25 cellular contexts compared by ENCODE assay signal in the genomic region with DNA sequence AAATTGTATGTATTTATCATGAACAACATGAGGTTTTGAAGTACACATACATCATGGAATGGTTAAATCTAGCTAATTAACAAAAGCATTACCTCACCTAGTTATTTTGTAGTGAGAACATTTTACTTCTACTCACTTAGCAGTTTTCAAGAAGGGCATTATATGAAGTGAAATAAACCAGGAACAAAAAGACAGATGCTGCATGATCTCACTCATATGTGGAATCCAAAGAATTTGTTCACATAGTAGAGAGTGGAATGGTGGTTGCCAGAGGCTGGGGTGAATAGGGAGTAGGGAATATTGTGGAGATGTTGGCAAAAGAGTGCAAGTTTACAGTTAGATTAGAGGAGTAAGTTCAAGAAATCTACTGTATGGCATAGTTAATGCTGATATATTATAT.
DNase-seq lines count a peak whose midpoint lies in the region; ATAC-seq and TF ChIP-seq lines count a peak whose summit lies in the region.
"Had no signal": no experiment of that assay in that cellular context is flagged by ENCODE, and none has a peak within 500 bp of the region (broad histone marks: within the 10 kb centered on the region; RNA-seq: fewer than 3 reads in every experiment).

No MANE protein-coding gene starts in this region.

- ATAC-seq in activated T-cell treated with anti-CD3 and anti-CD28 coated beads, Interleukin-2, amount 50 U/mL, for 72 hours (replicated peaks in 1 of 2) = no peak
- ATAC-seq: activated CD8-positive, alpha-beta T cell treated with anti-CD3 and anti-CD28 coated beads for 36 hours; naive thymus-derived CD8-positive, alpha-beta T cell; stimulated activated naive CD8-positive, alpha-beta T cell treated with anti-CD3 and anti-CD28 coated beads, Interleukin-15, amount 100 ng/mL, for 72 hours; upper lobe of right lung had no signal

- no peaks in the 10 kb centered on the region for H3K4me1 Mint-ChIP-seq in activated T-cell treated with anti-CD3 and anti-CD28 coated beads, Interleukin-2, amount 50 U/mL, for 72 hours (ENCODE audit: low read depth)
- H3K4me1 Mint-ChIP-seq: naive thymus-derived CD8-positive, alpha-beta T cell; stimulated activated naive CD8-positive, alpha-beta T cell treated with anti-CD3 and anti-CD28 coated beads, Interleukin-15, amount 100 ng/mL, for 72 hours had no signal

- intact Hi-C loops in esophagus muscularis mucosa (cut with DNase I) = no loop called here

- no peak overlapping the region for H3K4me3 Mint-ChIP-seq in activated T-cell treated with anti-CD3 and anti-CD28 coated beads, Interleukin-2, amount 50 U/mL, for 72 hours
- H3K4me3 Mint-ChIP-seq: activated CD8-positive, alpha-beta T cell treated with anti-CD3 and anti-CD28 coated beads for 36 hours; naive thymus-derived CD8-positive, alpha-beta T cell; stimulated activated naive CD8-positive, alpha-beta T cell treated with anti-CD3 and anti-CD28 coated beads, Interleukin-15, amount 100 ng/mL, for 72 hours had no signal

- peaks cover 5 to 9% of the 10 kb centered on the region in 2 donors for H3K9me3 Mint-ChIP-seq in activated T-cell treated with anti-CD3 and anti-CD28 coated beads, Interleukin-2, amount 50 U/mL, for 72 hours

- no peak for TF ChIP-seq POLR2A in esophagus muscularis mucosa (IDR thresholded peaks at IDR 0.05; ENCODE audit: low read depth)

- TF ChIP-seq CTCF in choroid plexus epithelial cell (conservative IDR thresholded peaks at IDR 0.05; ENCODE audit: low read depth, low read length) = no peak
- TF ChIP-seq CTCF in smooth muscle cell (IDR thresholded peaks at IDR 0.05; ENCODE audit: borderline replicate concordance, insufficient read depth, poor library complexity, severe bottlenecking) = no peak
- TF ChIP-seq CTCF in esophagus muscularis mucosa (IDR thresholded peaks at IDR 0.05) = no peak

- H3K79me2 ChIP-seq in smooth muscle cell (ENCODE audit: low read depth) = no peaks in the 10 kb centered on the region

- H3K27ac Mint-ChIP-seq in activated T-cell treated with anti-CD3 and anti-CD28 coated beads, Interleukin-2, amount 50 U/mL, for 72 hours = no peak overlapping the region
- H3K27ac Mint-ChIP-seq: activated CD8-positive, alpha-beta T cell treated with anti-CD3 and anti-CD28 coated beads for 36 hours; naive thymus-derived CD8-positive, alpha-beta T cell had no signal

- peak overlapping the region; percentile 19 for H3K27ac ChIP-seq in smooth muscle cell (ENCODE audit: low read depth)
- H3K27ac ChIP-seq in esophagus muscularis mucosa (replicated peaks in 1 of 4) = no peak overlapping the region
- H3K27ac ChIP-seq: 22Rv1, spleen, upper lobe of right lung had no signal

- no peak for TF ChIP-seq EP300 in esophagus muscularis mucosa (IDR thresholded peaks at IDR 0.05)

- H3K27me3 Mint-ChIP-seq in activated T-cell treated with anti-CD3 and anti-CD28 coated beads, Interleukin-2, amount 50 U/mL, for 72 hours (ENCODE audit: low read depth) = no peaks in the 10 kb centered on the region
- H3K27me3 Mint-ChIP-seq: activated CD8-positive, alpha-beta T cell treated with anti-CD3 and anti-CD28 coated beads for 36 hours; naive thymus-derived CD8-positive, alpha-beta T cell; stimulated activated naive CD8-positive, alpha-beta T cell treated with anti-CD3 and anti-CD28 coated beads, Interleukin-15, amount 100 ng/mL, for 72 hours had no signal

- H3K36me3 ChIP-seq in smooth muscle cell (ENCODE audit: low read depth) = no peaks in the 10 kb centered on the region
- no peaks in the 10 kb centered on the region for H3K36me3 ChIP-seq in esophagus muscularis mucosa
- H3K36me3 ChIP-seq: spleen, upper lobe of right lung had no signal

- H3K4me3 ChIP-seq in choroid plexus epithelial cell (ENCODE audit: low read depth, low read length) (no peak overlapping the region), smooth muscle cell (no peak overlapping the region), esophagus muscularis mucosa (no peak overlapping the region)
- H3K4me3 ChIP-seq: spleen, upper lobe of right lung had no signal

- H3K27me3 ChIP-seq in smooth muscle cell (ENCODE audit: low read depth) (no peaks in the 10 kb centered on the region), esophagus muscularis mucosa (no peaks in the 10 kb centered on the region)
- H3K27me3 ChIP-seq: spleen, upper lobe of right lung had no signal

- H2AFZ ChIP-seq in smooth muscle cell (ENCODE audit: low read depth) = no peak overlapping the region

- no peak overlapping the region for H3K9ac ChIP-seq in smooth muscle cell (ENCODE audit: low read depth)

- no peaks in the 10 kb centered on the region for H3K9me3 ChIP-seq in smooth muscle cell (replicated peaks; ENCODE audit: low read depth)
- H3K9me3 ChIP-seq in esophagus muscularis mucosa = no peaks in the 10 kb centered on the region
- H3K9me3 ChIP-seq: upper lobe of right lung had no signal

- peak overlapping the region; percentile 22 for H3K4me2 ChIP-seq in smooth muscle cell

- H3K4me1 ChIP-seq in smooth muscle cell (ENCODE audit: low read depth) (no peaks in the 10 kb centered on the region), esophagus muscularis mucosa (peaks cover 0 to 4% (median 0%) of the 10 kb centered on the region in 4 donors)
- H3K4me1 ChIP-seq: spleen, upper lobe of right lung had no signal

- H4K20me1 ChIP-seq in smooth muscle cell (ENCODE audit: low read depth) = no peaks in the 10 kb centered on the region

- no peaks in the 10 kb centered on the region for H3F3A ChIP-seq in smooth muscle cell (ENCODE audit: low read depth)

- peak; percentile 24 for DNase-seq in DMS53 (lab: John Stamatoyannopoulos, UW)
- DNase-seq in DMS53 treated with DMSO at 0.1 percent for 48 hours (lab: John Stamatoyannopoulos, UW; ENCODE audit: unreplicated experiment) = no peak
- peak; percentile 20 for DNase-seq in choroid plexus epithelial cell (ENCODE audit: low read depth)
- DNase-seq in left kidney (ENCODE audit: low read depth, low spot score) = peak; percentile 2
- no peak for DNase-seq in smooth muscle cell (lab: John Stamatoyannopoulos, UW; ENCODE audit: unreplicated experiment)
- DNase-seq in activated T-cell treated with anti-CD3 and anti-CD28 coated beads, Interleukin-2, amount 50 U/mL, for 72 hours = no peak
- DNase-seq in esophagus muscularis mucosa (ENCODE audit: extremely low spot score) = no peak
- DNase-seq in activated CD4-positive, CD25-positive, alpha-beta regulatory T cell treated with anti-CD3 and anti-CD28 coated beads, Interleukin-2, amount 50 U/mL, for 72 hours = no peak
- DNase-seq: activated CD4-positive, CD25-positive, alpha-beta regulatory T cell; activated CD8-positive, alpha-beta T cell treated with anti-CD3 and anti-CD28 coated beads for 36 hours; activated naive CD4-positive, alpha-beta T cell; aorta; EL; KBM-7; mammary epithelial cell; naive thymus-derived CD8-positive, alpha-beta T cell; NCI-H187; NCI-H345; posterior cingulate gyrus; spleen; stimulated activated CD4-positive, alpha-beta T cell treated with anti-CD3 and anti-CD28 coated beads, Interleukin-4, amount 100 ng/mL, for 24 hours; stimulated activated naive CD8-positive, alpha-beta T cell treated with anti-CD3 and anti-CD28 coated beads, Interleukin-15, amount 100 ng/mL, for 72 hours; T1000; upper lobe of right lung had no signal

- H3K36me3 Mint-ChIP-seq in activated T-cell treated with anti-CD3 and anti-CD28 coated beads, Interleukin-2, amount 50 U/mL, for 72 hours (ENCODE audit: insufficient read depth in 2 of 2) = no peaks in the 10 kb centered on the region
- H3K36me3 Mint-ChIP-seq: naive thymus-derived CD8-positive, alpha-beta T cell had no signal

Comparison
In these comparisons a context has a peak if more than half of its experiments do, and no peak if none do; other contexts are left out.
1. DNase-seq: peak in DMS53 (single experiment), choroid plexus epithelial cell (single experiment) and left kidney (single experiment); none in DMS53 treated with DMSO at 0.1 percent for 48 hours (single experiment), smooth muscle cell (single experiment), activated T-cell treated with anti-CD3 and anti-CD28 coated beads, Interleukin-2, amount 50 U/mL, for 72 hours (0 of 2), esophagus muscularis mucosa (single experiment) and activated CD4-positive, CD25-positive, alpha-beta regulatory T cell treated with anti-CD3 and anti-CD28 coated beads, Interleukin-2, amount 50 U/mL, for 72 hours (single experiment).